In genomic region chr13:52160053-52160452, GRCh38 we compare ENCODE assay signal across 9 cellular contexts. TPM values are rescaled to one million over a fixed set of nuclear protein-coding genes. Genes with fewer than 3 reads are reported as not detected.
DNase-seq lines count a peak whose midpoint lies in the region; ATAC-seq and TF ChIP-seq lines count a peak whose summit lies in the region.
"Had no signal": no experiment of that assay in that cellular context is flagged by ENCODE, and none has a peak within 500 bp of the region (broad histone marks: within the 10 kb centered on the region; RNA-seq: fewer than 3 reads in every experiment).

No MANE protein-coding gene starts in this region.

- WGBS in body of pancreas, 2 donors = 89 to 95% methylated on average over 6 of the region's 6 CpGs

- peaks cover 5% of the 10 kb centered on the region for H3K27me3 Mint-ChIP-seq in stimulated activated naive CD8-positive, alpha-beta T cell treated with anti-CD3 and anti-CD28 coated beads, Interleukin-15, Interleukin-2, amounts not matched to agents 100 ng/mL and 50 ng/mL, for 24 hours
- H3K27me3 Mint-ChIP-seq in brain = peaks cover 8% of the 10 kb centered on the region
- H3K27me3 Mint-ChIP-seq in natural killer cell (ENCODE audit: low read depth in 2 of 2) = no peaks in the 10 kb centered on the region

- H3K36me3 ChIP-seq in body of pancreas (replicated peaks in 1 of 2; ENCODE audit: insufficient read depth in 1 of 2, low read depth in 2 of 2) = no peaks in the 10 kb centered on the region

- H3K9me3 ChIP-seq in body of pancreas = no peaks in the 10 kb centered on the region

- H3K4me1 Mint-ChIP-seq in stimulated activated naive CD8-positive, alpha-beta T cell treated with anti-CD3 and anti-CD28 coated beads, Interleukin-15, Interleukin-2, amounts not matched to agents 100 ng/mL and 50 ng/mL, for 24 hours (ENCODE audit: low read depth) = peaks cover 35% of the 10 kb centered on the region
- H3K4me1 Mint-ChIP-seq in brain (peaks cover 43% of the 10 kb centered on the region), natural killer cell (peaks cover 37 to 39% of the 10 kb centered on the region in 2 donors)

- DNase-seq in stimulated activated naive CD8-positive, alpha-beta T cell treated with anti-CD3 and anti-CD28 coated beads, Interleukin-15, Interleukin-2, amounts not matched to agents 100 U/mL and 50 U/mL, for 24 hours = no peak
- DNase-seq in natural killer cell = no peak
- no peak for DNase-seq in body of pancreas
- DNase-seq in C1 segment of cervical spinal cord (lab: John Stamatoyannopoulos, UW) = no peak
- DNase-seq in NCI-H1694 (lab: John Stamatoyannopoulos, UW) = no peak

- H3K4me3 Mint-ChIP-seq in stimulated activated naive CD8-positive, alpha-beta T cell treated with anti-CD3 and anti-CD28 coated beads, Interleukin-15, Interleukin-2, amounts not matched to agents 100 ng/mL and 50 ng/mL, for 24 hours = peak overlapping the region; percentile 82
- peak overlapping the region; percentile 89 to 95 (median 93) for H3K4me3 Mint-ChIP-seq in brain
- H3K4me3 Mint-ChIP-seq in natural killer cell = peak overlapping the region; percentile 93

- H3K27me3 ChIP-seq in body of pancreas = no peaks in the 10 kb centered on the region

- H3K27ac Mint-ChIP-seq in stimulated activated naive CD8-positive, alpha-beta T cell treated with anti-CD3 and anti-CD28 coated beads, Interleukin-15, Interleukin-2, amounts not matched to agents 100 ng/mL and 50 ng/mL, for 24 hours = peak overlapping the region; percentile 51
- H3K27ac Mint-ChIP-seq in brain (peak overlapping the region; percentile 51 to 96 (median 73)), natural killer cell (peak overlapping the region; percentile 32 to 78)

- intact Hi-C loops in natural killer cell (cut with micrococcal nuclease) = no loop called here
- intact Hi-C loops in body of pancreas (cut with DNase I) = no loop called here

- no peak for TF ChIP-seq CTCF in brain (conservative IDR thresholded peaks at IDR 0.05)
- no peak for TF ChIP-seq CTCF in natural killer cell (IDR thresholded peaks at IDR 0.05)
- no peak for TF ChIP-seq CTCF in body of pancreas (IDR thresholded peaks at IDR 0.05)

- no peaks in the 10 kb centered on the region for H3K9me3 Mint-ChIP-seq in stimulated activated naive CD8-positive, alpha-beta T cell treated with anti-CD3 and anti-CD28 coated beads, Interleukin-15, Interleukin-2, amounts not matched to agents 100 ng/mL and 50 ng/mL, for 24 hours
- H3K9me3 Mint-ChIP-seq in brain = no peaks in the 10 kb centered on the region
- H3K9me3 Mint-ChIP-seq in natural killer cell = no peaks in the 10 kb centered on the region

- TF ChIP-seq POLR2A in body of pancreas (IDR thresholded peaks at IDR 0.05) = no peak

- H3K4me1 ChIP-seq in body of pancreas = peaks cover 18% of the 10 kb centered on the region

- H3K36me3 Mint-ChIP-seq in stimulated activated naive CD8-positive, alpha-beta T cell treated with anti-CD3 and anti-CD28 coated beads, Interleukin-15, Interleukin-2, amounts not matched to agents 100 ng/mL and 50 ng/mL, for 24 hours (ENCODE audit: low read depth) = no peaks in the 10 kb centered on the region
- H3K36me3 Mint-ChIP-seq in brain (peaks cover 3% of the 10 kb centered on the region), natural killer cell (no peaks in the 10 kb centered on the region)

- H3K27ac ChIP-seq in body of pancreas = no peak overlapping the region

- ATAC-seq in stimulated activated naive CD8-positive, alpha-beta T cell treated with anti-CD3 and anti-CD28 coated beads, Interleukin-15, Interleukin-2, amounts not matched to agents 100 U/mL and 50 U/mL, for 24 hours = no peak
- no peak for ATAC-seq in natural killer cell
- ATAC-seq in body of pancreas = no peak
- no peak for ATAC-seq in HG03571 (IDR thresholded peaks at IDR 0.05; ENCODE audit: unreplicated experiment)

- no peak overlapping the region for H3K4me3 ChIP-seq in body of pancreas

RNA-seq across cellular contexts. Expression of gene NEK3, which starts 0.7 kb away (rescaled TPM):
- 5.0 TPM for polyA plus RNA-seq in brain (ENCODE audit: insufficient read depth, low read depth, low replicate concordance)
- 10 to 100 TPM in 1 of 3 donors, 1 to 10 TPM in 2; 7.5 to 15.2 (median 8.8) TPM for total RNA-seq in natural killer cell
- 10 to 100 TPM; 19.7 to 25.4 TPM for total RNA-seq in body of pancreas

RNA-seq across cellular contexts. Expression of gene NEK5, which starts 31.2 kb away (rescaled TPM):
- 0.20 TPM for polyA plus RNA-seq in brain (ENCODE audit: insufficient read depth, low read depth, low replicate concordance)
- total RNA-seq in natural killer cell = under 1 TPM in 1 of 3 donors, not detected in 2; 0.13 TPM
- total RNA-seq in body of pancreas = under 1 TPM; 0.33 to 0.78 TPM
- total RNA-seq: HT1080 had no signal
